In the genomic region with DNA sequence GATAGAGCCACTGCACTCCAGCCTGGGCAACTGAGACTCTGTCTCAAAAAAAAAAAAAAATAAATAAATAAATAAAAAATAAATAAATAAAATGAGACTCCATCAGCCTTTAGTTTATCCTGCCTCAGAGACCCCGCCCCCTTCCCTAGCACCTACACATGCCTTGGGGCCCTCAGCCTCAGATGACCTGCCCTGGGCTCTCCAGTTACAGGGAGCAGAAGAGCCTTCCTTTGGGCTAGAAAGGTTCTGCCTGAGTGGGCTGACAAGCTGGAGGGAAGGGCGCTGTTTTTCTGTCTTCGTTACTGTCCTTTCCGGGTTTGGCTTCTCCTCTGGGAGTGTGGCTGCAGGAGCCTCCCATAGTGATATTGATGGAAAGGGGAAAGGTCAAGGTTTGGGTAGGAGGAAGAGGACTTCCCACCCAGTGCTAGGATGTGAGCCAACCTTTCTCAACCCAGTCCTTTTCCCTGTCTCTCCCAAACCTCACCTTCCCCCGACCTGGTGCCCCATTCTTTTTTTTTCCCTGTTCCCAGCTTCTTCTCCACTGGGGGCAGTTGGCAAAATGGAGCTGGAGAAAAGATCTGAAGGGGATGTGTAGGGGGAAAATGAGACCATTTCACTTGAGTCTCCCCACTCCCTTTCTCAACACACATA, we compare ENCODE assay signal across 10 cellular contexts. TPM values are rescaled to one million over a fixed set of nuclear protein-coding genes. Genes with fewer than 3 reads are reported as not detected.
DNase-seq lines count a peak whose midpoint lies in the region; ATAC-seq, FAIRE-seq and TF ChIP-seq lines count a peak whose summit lies in the region.
"Had no signal": no experiment of that assay in that cellular context is flagged by ENCODE, and none has a peak within 500 bp of the region (broad histone marks: within the 10 kb centered on the region; RNA-seq: fewer than 3 reads in every experiment).

No MANE protein-coding gene starts in this region.

- H3K4me1 Mint-ChIP-seq in CD4-positive, alpha-beta T cell (ENCODE audit: low read depth) = peaks cover 37% of the 10 kb centered on the region
- H3K4me1 Mint-ChIP-seq in natural killer cell = peaks cover 27 to 34% of the 10 kb centered on the region in 2 donors

- POLR2A ChIA-PET in CD4-positive, alpha-beta T cell (lab: Charles Lee) = interaction anchor here (1.2 kb wide), 2 partner anchors 20 to 330 kb away, joined by 3 read pairs; a partner anchor contains a TSS
- POLR2A ChIA-PET in K562 (lab: Yijun Ruan, JAX) = interaction anchor here (1.2 to 4.8 kb wide), 6 partner anchors 9 to 192 kb away, joined by 3 to 32 read pairs (median 4); a partner anchor contains a TSS

- no peaks in the 10 kb centered on the region for H3K9me1 ChIP-seq in K562 (ENCODE audit: control insufficient read depth, insufficient read depth, low read length)

- no peak for DNase-seq in CD4-positive, alpha-beta T cell
- DNase-seq in HuH-7 (ENCODE audit: low spot score) (peak; percentile 36), K562 (ENCODE audit: extremely low read depth in 1 of 4, low spot score in 3 of 4) (peak in 1 of 4 experiments; percentile 31), natural killer cell (no peak), mesenteric fat pad (ENCODE audit: low spot score) (no peak), upper lobe of right lung (no peak)
- no peak for DNase-seq in activated CD8-positive, alpha-beta memory T cell treated with anti-CD3 and anti-CD28 coated beads, Interleukin-2, amount 50 U/mL, for 48 hours
- DNase-seq: activated gamma-delta T cell, NCI-H1930 had no signal

- no peak for TF ChIP-seq EP300 in K562 (IDR thresholded peaks at IDR 0.05; ENCODE audit: low read length)

- TF ChIP-seq POLR2A in K562 (conservative IDR thresholded peaks at IDR 0.05) = no peak

- TF ChIP-seq CTCF in CD4-positive, alpha-beta T cell (IDR thresholded peaks at IDR 0.05) = no peak
- TF ChIP-seq CTCF in K562 (IDR thresholded peaks at IDR 0.05 in 2 of 3, conservative IDR thresholded peaks at IDR 0.05 in 1 of 3; ENCODE audit: insufficient read depth in 2 of 3, low read depth in 1 of 3, low read length in 3 of 3) (no peak), natural killer cell (IDR thresholded peaks at IDR 0.05) (no peak), upper lobe of right lung (IDR thresholded peaks at IDR 0.05) (no peak)

- H3K4me3 Mint-ChIP-seq in CD4-positive, alpha-beta T cell = peak overlapping the region; percentile 100
- peak overlapping the region; percentile 89 for H3K4me3 Mint-ChIP-seq in natural killer cell

- H3K4me3 ChIP-seq in K562 (peak overlapping the region; percentile 89), upper lobe of right lung (no peak overlapping the region)

- H3K36me3 ChIP-seq in K562 (ENCODE audit: control insufficient read depth, insufficient read depth, low read length) (peaks cover 30% of the 10 kb centered on the region), upper lobe of right lung (peaks cover 18% of the 10 kb centered on the region)

- no peaks in the 10 kb centered on the region for H3K9me3 ChIP-seq in CD4-positive, alpha-beta T cell (ENCODE audit: control insufficient read depth, low read length)
- no peaks in the 10 kb centered on the region for H3K9me3 ChIP-seq in K562 (replicated peaks; ENCODE audit: control insufficient read depth, insufficient read depth, low read depth, low read length)
- no peaks in the 10 kb centered on the region for H3K9me3 ChIP-seq in upper lobe of right lung

- no peaks in the 10 kb centered on the region for H3K9me3 Mint-ChIP-seq in CD4-positive, alpha-beta T cell
- H3K9me3 Mint-ChIP-seq in natural killer cell = no peaks in the 10 kb centered on the region

- peak overlapping the region; percentile 87 for H2AFZ ChIP-seq in K562 (ENCODE audit: low read depth, low read length)

- in situ Hi-C loops in K562 (cut with MboI) = no loop called here

- peak overlapping the region; percentile 97 for H3K27ac Mint-ChIP-seq in CD4-positive, alpha-beta T cell
- H3K27ac Mint-ChIP-seq in natural killer cell = peak overlapping the region; percentile 98

- no peak for FAIRE-seq in K562 (lab: Jason Lieb, UNC)

- peak overlapping the region; percentile 93 for H3K4me2 ChIP-seq in K562 (ENCODE audit: insufficient read depth, low read length)

- H3K27me3 Mint-ChIP-seq in CD4-positive, alpha-beta T cell = peaks cover 5% of the 10 kb centered on the region
- peaks cover 0 to 11% of the 10 kb centered on the region in 2 donors for H3K27me3 Mint-ChIP-seq in natural killer cell (ENCODE audit: low read depth in 2 of 2)

- CTCF ChIA-PET in CD4-positive, alpha-beta T cell (lab: Charles Lee) = interaction anchor here (1.3 to 1.4 kb wide), 2 partner anchors 48 to 84 kb away, joined by 3 to 4 read pairs; a partner anchor contains a TSS
- CTCF ChIA-PET in K562 (lab: Yijun Ruan, JAX; ENCODE audit: low intra/inter-chr PET ratio) = no interaction called here

- H3K9ac ChIP-seq in K562 (ENCODE audit: insufficient read depth in 1 of 2, low read depth in 2 of 2, low read length in 2 of 2) = peak overlapping the region; percentile 98; a peak in 3 of 4 replicates

- peaks cover 16 to 33% of the 10 kb centered on the region in 2 experiments for H3K4me1 ChIP-seq in K562 (replicated peaks in 1 of 2; ENCODE audit: control insufficient read depth in 2 of 2, insufficient read depth in 2 of 2, low read length in 2 of 2)
- peaks cover 18% of the 10 kb centered on the region for H3K4me1 ChIP-seq in upper lobe of right lung

- intact Hi-C loops in CD4-positive, alpha-beta T cell (cut with DNase I, micrococcal nuclease) = loop anchor here in 1 of 2 experiments (5.0 kb wide), 2 partner anchors 133 to 217 kb away; a partner anchor contains a TSS
- intact Hi-C loops in K562 (cut with micrococcal nuclease) (no loop called here), natural killer cell (cut with micrococcal nuclease) (no loop called here), upper lobe of right lung (cut with DNase I) (no loop called here)

- no peaks in the 10 kb centered on the region for H4K20me1 ChIP-seq in K562 (replicated peaks; ENCODE audit: control insufficient read depth, insufficient read depth, low read length)

- BruUV-seq in K562 (replicated peaks; lab: Mats Ljungman, UMichigan) = no TSS peak

- no peak overlapping the region for H3K27ac ChIP-seq in CD4-positive, alpha-beta T cell (ENCODE audit: low read depth, low read length)
- H3K27ac ChIP-seq in K562 (ENCODE audit: extremely low read depth, low read depth, low read length) (peak overlapping the region; percentile 85; the same call in 2 of the 3 replicates), upper lobe of right lung (no peak overlapping the region)

- TF ChIP-seq RAD21 in K562 (CRISPR knock-in tag; conservative IDR thresholded peaks at IDR 0.05 in 1 of 2, IDR thresholded peaks at IDR 0.05 in 1 of 2) = no peak

- H3K79me2 ChIP-seq in K562 (ENCODE audit: control insufficient read depth, insufficient read depth, low read length) = peaks cover 31% of the 10 kb centered on the region

- H3K36me3 Mint-ChIP-seq in CD4-positive, alpha-beta T cell (ENCODE audit: low read depth) = peaks cover 38% of the 10 kb centered on the region
- H3K36me3 Mint-ChIP-seq in natural killer cell = no peaks in the 10 kb centered on the region

- 73% methylated on average over 2 of the region's 5 CpGs for WGBS in K562 (ENCODE audit: insufficient coverage, low coverage, missing lambda C conversion rate)

- no peak for ATAC-seq in CD4-positive, alpha-beta T cell (ENCODE audit: poor library complexity)
- ATAC-seq in K562 = no peak
- ATAC-seq in natural killer cell = no peak
- ATAC-seq in HG02885 (IDR thresholded peaks at IDR 0.05; ENCODE audit: poor library complexity, unreplicated experiment) = no peak
- ATAC-seq in upper lobe of right lung = no peak

- H3K27me3 ChIP-seq in CD4-positive, alpha-beta T cell (ENCODE audit: control insufficient read depth, insufficient read depth, low read length) = no peaks in the 10 kb centered on the region
- H3K27me3 ChIP-seq in K562 (ENCODE audit: control insufficient read depth in 2 of 2, insufficient read depth in 2 of 2, low read length in 2 of 2) (no peaks in the 10 kb centered on the region), upper lobe of right lung (peaks cover 9% of the 10 kb centered on the region)

RNA-seq across cellular contexts. Expression of a gene that starts 1.5 kb away (rescaled TPM):
- 100 to 1,000 TPM; 182 to 196 TPM for total RNA-seq in CD4-positive, alpha-beta T cell
- 205 and 214 TPM in 2 replicates for total RNA-seq in K562 (2011; cell fraction: chromatin; rRNA removed; ENCODE audit: low replicate concordance)
- 106 and 120 TPM in 2 replicates for total RNA-seq in K562 (2011; cell fraction: nucleolus; rRNA removed)
- 138 and 174 TPM in 2 replicates for total RNA-seq in K562 (2011; cell fraction: nucleoplasm; rRNA removed)
- total RNA-seq in K562 (2014; rRNA removed) (215 TPM in 2 replicates), K562 (2014; rRNA removed; fragmentation: Illumina TruSeq; extraction: Trizol) (122 and 133 TPM in 2 replicates), K562 (2015; rRNA removed; fragmentation: Illumina TruSeq; extraction: Trizol) (157 and 163 TPM in 2 replicates), K562 (2021) (233 and 248 TPM in 2 replicates), natural killer cell (100 to 1,000 TPM; 249 to 269 (median 253) TPM), mesenteric fat pad (164 TPM), upper lobe of right lung (149 TPM)
- polyA plus RNA-seq in K562 (2011; rRNA removed) (60.8 and 85.9 TPM in 2 replicates), K562 (2014; fragmentation: Illumina TruSeq; extraction: Trizol) (236 and 246 TPM in 2 replicates), K562 (2014; fragmentation: Nextera tagmentation; extraction: Ambion mirVana) (10 to 100 TPM; 58.3 to 93.8 TPM), K562 (2014; rRNA removed) (114 and 169 TPM in 2 replicates)
- 79.1 and 143 TPM in 2 replicates for polyA plus RNA-seq in K562 (2011; cell fraction: cytosol; rRNA removed)
- 147 and 154 TPM in 2 replicates for polyA plus RNA-seq in K562 (2011; cell fraction: nucleus; rRNA removed)
- polyA plus RNA-seq in K562 (2012) = 163 and 198 TPM in 2 replicates
- 54.7 and 73.9 TPM in 2 replicates for polyA minus RNA-seq in K562 (2011; rRNA and poly(A)+ RNA removed)
- polyA minus RNA-seq in K562 (2011; cell fraction: cytosol; rRNA and poly(A)+ RNA removed) = 70.6 and 94.1 TPM in 2 replicates
- polyA minus RNA-seq in K562 (2011; cell fraction: nucleus; rRNA and poly(A)+ RNA removed) = 27.5 and 55.3 TPM in 2 replicates

RNA-seq across cellular contexts. Expression of a gene that starts 1.7 kb away (rescaled TPM):
- not detected for total RNA-seq in CD4-positive, alpha-beta T cell
- total RNA-seq in K562 (2011; cell fraction: chromatin; rRNA removed; ENCODE audit: low replicate concordance) = not detected in 2 replicates
- total RNA-seq in K562 (2011; cell fraction: nucleolus; rRNA removed) = not detected in 2 replicates
- not detected in 2 replicates for total RNA-seq in K562 (2011; cell fraction: nucleoplasm; rRNA removed)
- total RNA-seq in K562 (2014; rRNA removed) (not detected in 2 replicates), K562 (2014; rRNA removed; fragmentation: Illumina TruSeq; extraction: Trizol) (not detected in 2 replicates), K562 (2015; rRNA removed; fragmentation: Illumina TruSeq; extraction: Trizol) (not detected in 2 replicates), K562 (2021) (not detected in 2 replicates), natural killer cell (not detected), mesenteric fat pad (not detected), upper lobe of right lung (not detected)
- polyA plus RNA-seq in K562 (2011; rRNA removed) (not detected in 2 replicates), K562 (2014; fragmentation: Illumina TruSeq; extraction: Trizol) (not detected in 2 replicates), K562 (2014; fragmentation: Nextera tagmentation; extraction: Ambion mirVana) (not detected), K562 (2014; rRNA removed) (not detected in 2 replicates)
- polyA plus RNA-seq in K562 (2011; cell fraction: cytosol; rRNA removed) = not detected in 2 replicates
- polyA plus RNA-seq in K562 (2011; cell fraction: nucleus; rRNA removed) = not detected in 2 replicates
- polyA plus RNA-seq in K562 (2012) = not detected in 2 replicates
- not detected in 2 replicates for polyA minus RNA-seq in K562 (2011; rRNA and poly(A)+ RNA removed)
- polyA minus RNA-seq in K562 (2011; cell fraction: cytosol; rRNA and poly(A)+ RNA removed) = not detected in 2 replicates
- polyA minus RNA-seq in K562 (2011; cell fraction: nucleus; rRNA and poly(A)+ RNA removed) = not detected in 2 replicates

RNA-seq across cellular contexts. Expression of a gene that starts 19.4 kb away (rescaled TPM):
- 100 to 1,000 TPM; 179 to 183 TPM for total RNA-seq in CD4-positive, alpha-beta T cell
- 112 and 174 TPM in 2 replicates for total RNA-seq in K562 (2011; cell fraction: chromatin; rRNA removed; ENCODE audit: low replicate concordance)
- 70.5 and 77.0 TPM in 2 replicates for total RNA-seq in K562 (2011; cell fraction: nucleolus; rRNA removed)
- total RNA-seq in K562 (2011; cell fraction: nucleoplasm; rRNA removed) = 73.4 and 92.7 TPM in 2 replicates
- 7.3 and 8.5 TPM in 2 replicates for total RNA-seq in K562 (2014; rRNA removed)
- total RNA-seq in K562 (2014; rRNA removed; fragmentation: Illumina TruSeq; extraction: Trizol) = 6.6 and 12.0 TPM in 2 replicates
- total RNA-seq in K562 (2015; rRNA removed; fragmentation: Illumina TruSeq; extraction: Trizol) = 6.5 and 8.2 TPM in 2 replicates
- 25.6 and 28.1 TPM in 2 replicates for total RNA-seq in K562 (2021)
- 11.2 and 15.2 TPM in 2 replicates for polyA plus RNA-seq in K562 (2011; rRNA removed)
- polyA plus RNA-seq in K562 (2011; cell fraction: cytosol; rRNA removed) = 6.4 and 9.1 TPM in 2 replicates
- 21.1 and 26.5 TPM in 2 replicates for polyA plus RNA-seq in K562 (2011; cell fraction: nucleus; rRNA removed)
- 18.7 and 25.8 TPM in 2 replicates for polyA plus RNA-seq in K562 (2012)
- 18.9 and 22.1 TPM in 2 replicates for polyA plus RNA-seq in K562 (2014; fragmentation: Illumina TruSeq; extraction: Trizol)
- polyA plus RNA-seq in K562 (2014; fragmentation: Nextera tagmentation; extraction: Ambion mirVana) = under 1 TPM; 0.34 to 0.38 TPM
- polyA plus RNA-seq in K562 (2014; rRNA removed) = 13.1 and 15.8 TPM in 2 replicates
- polyA minus RNA-seq in K562 (2011; rRNA and poly(A)+ RNA removed) = 34.0 and 37.5 TPM in 2 replicates
- polyA minus RNA-seq in K562 (2011; cell fraction: cytosol; rRNA and poly(A)+ RNA removed) = 26.1 and 37.0 TPM in 2 replicates
- polyA minus RNA-seq in K562 (2011; cell fraction: nucleus; rRNA and poly(A)+ RNA removed) = 15.1 and 22.9 TPM in 2 replicates
- 100 to 1,000 TPM; 176 to 204 (median 186) TPM for total RNA-seq in natural killer cell
- total RNA-seq in mesenteric fat pad = 64.9 TPM
- total RNA-seq in upper lobe of right lung = 55.9 TPM

RNA-seq across cellular contexts. Expression of a gene that starts 24.4 kb away (rescaled TPM):
- not detected for total RNA-seq in CD4-positive, alpha-beta T cell
- total RNA-seq in K562 (2011; cell fraction: chromatin; rRNA removed; ENCODE audit: low replicate concordance) = 0.60 and 2.4 TPM in 2 replicates
- total RNA-seq in K562 (2011; cell fraction: nucleolus; rRNA removed) = 0.39 and 3.2 TPM in 2 replicates
- total RNA-seq in K562 (2011; cell fraction: nucleoplasm; rRNA removed) = 0.95 and 1.5 TPM in 2 replicates
- total RNA-seq in K562 (2014; rRNA removed) (0.04 and 0.32 TPM in 2 replicates), K562 (2014; rRNA removed; fragmentation: Illumina TruSeq; extraction: Trizol) (0.13 and 0.47 TPM in 2 replicates), K562 (2015; rRNA removed; fragmentation: Illumina TruSeq; extraction: Trizol) (0.45 and 0.47 TPM in 2 replicates), K562 (2021) (0.56 and 1.1 TPM in 2 replicates), natural killer cell (10 to 100 TPM; 12.2 to 16.9 (median 13.3) TPM), mesenteric fat pad (0.51 TPM), upper lobe of right lung (3.4 TPM)
- polyA plus RNA-seq in K562 (2011; rRNA removed) (1.4 and 3.3 TPM in 2 replicates), K562 (2014; fragmentation: Illumina TruSeq; extraction: Trizol) (0.21 and 0.46 TPM in 2 replicates), K562 (2014; fragmentation: Nextera tagmentation; extraction: Ambion mirVana) (1 to 10 TPM in 1 of 2 experiments, under 1 TPM in 1; 0.76 to 1.5 TPM), K562 (2014; rRNA removed) (0.85 and 1.1 TPM in 2 replicates)
- 0.84 and 3.5 TPM in 2 replicates for polyA plus RNA-seq in K562 (2011; cell fraction: cytosol; rRNA removed)
- polyA plus RNA-seq in K562 (2011; cell fraction: nucleus; rRNA removed) = 0.46 and 1.6 TPM in 2 replicates
- 2.2 and 2.5 TPM in 2 replicates for polyA plus RNA-seq in K562 (2012)
- 0.09 and 0.81 TPM in 2 replicates for polyA minus RNA-seq in K562 (2011; rRNA and poly(A)+ RNA removed)
- polyA minus RNA-seq in K562 (2011; cell fraction: cytosol; rRNA and poly(A)+ RNA removed) = 0.86 TPM in 1 of 2 replicates, not detected in the other
- polyA minus RNA-seq in K562 (2011; cell fraction: nucleus; rRNA and poly(A)+ RNA removed) = 0.40 and 0.44 TPM in 2 replicates

RNA-seq across cellular contexts. Expression of a gene that starts 38.9 kb away (rescaled TPM):
- not detected for total RNA-seq in CD4-positive, alpha-beta T cell
- total RNA-seq in K562 (2011; cell fraction: chromatin; rRNA removed; ENCODE audit: low replicate concordance) = not detected in 2 replicates
- not detected in 2 replicates for total RNA-seq in K562 (2011; cell fraction: nucleolus; rRNA removed)
- not detected in 2 replicates for total RNA-seq in K562 (2011; cell fraction: nucleoplasm; rRNA removed)
- total RNA-seq in K562 (2014; rRNA removed) (not detected in 2 replicates), K562 (2014; rRNA removed; fragmentation: Illumina TruSeq; extraction: Trizol) (not detected in 2 replicates), K562 (2015; rRNA removed; fragmentation: Illumina TruSeq; extraction: Trizol) (not detected in 2 replicates), K562 (2021) (not detected in 2 replicates), natural killer cell (not detected), mesenteric fat pad (not detected), upper lobe of right lung (23.7 TPM)
- polyA plus RNA-seq in K562 (2011; rRNA removed) (not detected in 2 replicates), K562 (2014; fragmentation: Illumina TruSeq; extraction: Trizol) (not detected in 2 replicates), K562 (2014; fragmentation: Nextera tagmentation; extraction: Ambion mirVana) (not detected), K562 (2014; rRNA removed) (not detected in 2 replicates)
- not detected in 2 replicates for polyA plus RNA-seq in K562 (2011; cell fraction: cytosol; rRNA removed)
- not detected in 2 replicates for polyA plus RNA-seq in K562 (2011; cell fraction: nucleus; rRNA removed)
- polyA plus RNA-seq in K562 (2012) = not detected in 2 replicates
- not detected in 2 replicates for polyA minus RNA-seq in K562 (2011; rRNA and poly(A)+ RNA removed)
- not detected in 2 replicates for polyA minus RNA-seq in K562 (2011; cell fraction: cytosol; rRNA and poly(A)+ RNA removed)
- not detected in 2 replicates for polyA minus RNA-seq in K562 (2011; cell fraction: nucleus; rRNA and poly(A)+ RNA removed)
